ENCODE assay signal across 8 cellular contexts in the genomic region with DNA sequence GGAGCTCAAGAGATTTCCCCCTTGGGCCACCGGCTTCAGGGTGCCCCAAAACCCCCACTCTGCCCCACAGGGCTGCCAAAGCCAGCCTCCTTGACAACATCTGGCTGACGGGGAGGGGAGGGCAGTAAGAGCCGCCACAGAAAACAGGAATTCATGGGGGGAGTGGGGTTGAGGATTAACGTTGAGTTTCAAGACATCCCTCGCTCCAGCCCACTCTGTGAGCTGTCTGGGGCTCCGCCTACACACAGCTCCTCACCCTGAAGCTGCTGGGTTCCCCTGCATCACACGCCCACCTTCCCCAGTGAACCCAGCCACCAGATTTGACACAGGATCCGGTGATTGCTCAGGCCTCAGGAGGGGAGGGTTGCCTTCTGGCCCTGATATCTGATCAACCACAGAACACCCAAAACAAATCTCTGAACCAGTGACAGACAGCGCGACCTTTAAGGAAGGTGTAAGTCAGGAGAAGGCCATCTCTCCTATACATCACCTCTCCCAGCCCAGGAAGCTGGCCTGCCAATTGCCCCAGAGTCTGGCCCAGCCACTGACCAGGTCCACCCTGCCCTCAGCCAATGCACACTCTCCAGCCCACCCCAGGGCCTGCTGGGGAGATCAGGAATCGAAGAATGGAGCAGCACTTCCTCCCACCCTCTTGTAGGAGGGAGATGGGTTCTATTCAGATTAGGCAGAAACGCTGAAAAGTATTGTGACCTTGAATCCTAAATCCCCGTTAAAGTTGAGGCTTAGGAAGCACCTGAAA.
DNase-seq lines count a peak whose midpoint lies in the region; ATAC-seq and TF ChIP-seq lines count a peak whose summit lies in the region.

No MANE protein-coding gene starts in this region.

- H3K27ac ChIP-seq in DND-41 (ENCODE audit: low read length) (peak overlapping the region; percentile 72), KOPT-K1 (ENCODE audit: low read depth, low read length, poor library complexity, severe bottlenecking) (peak overlapping the region; percentile 68), thymus (ENCODE audit: low read depth) (peak overlapping the region; percentile 64), brain microvascular endothelial cell (no peak overlapping the region)

- H4K20me1 ChIP-seq in DND-41 (ENCODE audit: insufficient read depth, low read length), result no peaks in the 10 kb centered on the region

- no peaks in the 10 kb centered on the region; the same call in 1 of the 2 replicates for H3K79me2 ChIP-seq in DND-41 (ENCODE audit: insufficient read depth, low read length)

- no peaks in the 10 kb centered on the region for H3K27me3 ChIP-seq in DND-41 (ENCODE audit: insufficient read depth, low read length, poor library complexity)
- H3K27me3 ChIP-seq in thymus (ENCODE audit: control insufficient read depth, insufficient read depth), result no peaks in the 10 kb centered on the region
- no peaks in the 10 kb centered on the region for H3K27me3 ChIP-seq in brain microvascular endothelial cell (replicated peaks)

- WGBS in thymus, result 54% methylated on average over 13 of the region's 13 CpGs

- H3K4me1 ChIP-seq in DND-41 (ENCODE audit: insufficient read depth, low read length) (peaks cover 72% of the 10 kb centered on the region), thymus (ENCODE audit: control insufficient read depth, insufficient read depth, low read length) (peaks cover 43% of the 10 kb centered on the region)

- intact Hi-C loops in left cardiac atrium (cut with DNase I), result no loop called here

- H3K4me2 ChIP-seq in DND-41 (ENCODE audit: insufficient read depth, low read length), result no peak overlapping the region

- DNase-seq in DND-41 (peak; percentile 87), germinal center (ENCODE audit: low spot score) (peak; percentile 79), left cardiac atrium (no peak), brain microvascular endothelial cell (no peak), NCI-H2196 treated with DMSO at 0.1 percent for 48 hours (lab: John Stamatoyannopoulos, UW; ENCODE audit: unreplicated experiment) (no peak)

- H3K9ac ChIP-seq in DND-41 (ENCODE audit: low read depth, low read length), result peak overlapping the region; percentile 26

- no peak overlapping the region for H3K4me3 ChIP-seq in DND-41 (ENCODE audit: low read depth in 1 of 2, low read length in 2 of 2)
- no peak overlapping the region for H3K4me3 ChIP-seq in thymus (ENCODE audit: low read length)
- H3K4me3 ChIP-seq in brain microvascular endothelial cell (ENCODE audit: low read depth, low read length), result no peak overlapping the region

- H3K36me3 ChIP-seq in DND-41 (ENCODE audit: insufficient read depth, low read length) (peaks cover 24% of the 10 kb centered on the region), KOPT-K1 (ENCODE audit: insufficient read depth, low read length) (peaks cover 15% of the 10 kb centered on the region; the same call in 1 of the 2 replicates), thymus (ENCODE audit: control insufficient read depth, insufficient read depth) (peaks cover 15% of the 10 kb centered on the region), brain microvascular endothelial cell (replicated peaks) (no peaks in the 10 kb centered on the region)

- no peaks in the 10 kb centered on the region for H3K9me3 ChIP-seq in DND-41 (ENCODE audit: insufficient read depth, low read length, severe bottlenecking)
- no peaks in the 10 kb centered on the region for H3K9me3 ChIP-seq in KOPT-K1 (ENCODE audit: insufficient read depth, low read length, poor library complexity, severe bottlenecking)
- H3K9me3 ChIP-seq in thymus (ENCODE audit: control insufficient read depth), result no peaks in the 10 kb centered on the region

- no peak overlapping the region for H2AFZ ChIP-seq in DND-41 (ENCODE audit: low read depth, low read length)

- in situ Hi-C loops in brain microvascular endothelial cell (cut with HindIII; ENCODE audit: low pct_ligation_motif_present, low sequenced_read_pairs), result no loop called here

- TF ChIP-seq CTCF in DND-41 (IDR thresholded peaks at IDR 0.05; ENCODE audit: borderline replicate concordance, extremely low read depth, low read length, poor library complexity, severe bottlenecking), result no peak
- no peak for TF ChIP-seq CTCF in brain microvascular endothelial cell (IDR thresholded peaks at IDR 0.05; ENCODE audit: low read depth, low read length, missing control alignments)

- ATAC-seq in DND-41 (ENCODE audit: insufficient read depth, low read depth) (peak; percentile 85), GM21526 (IDR thresholded peaks at IDR 0.05; ENCODE audit: low FRiP score, unreplicated experiment) (peak; percentile 49), left cardiac atrium (no peak)

Comparison
In these comparisons a context has a peak if more than half of its experiments do, and no peak if none do; other contexts are left out.
1. ATAC-seq: peak in DND-41 (single experiment) and GM21526 (single experiment); none in left cardiac atrium (0 of 2).
2. DNase-seq: peak in DND-41 (single experiment) and germinal center (single experiment); none in left cardiac atrium (single experiment), brain microvascular endothelial cell (single experiment) and NCI-H2196 treated with DMSO at 0.1 percent for 48 hours (single experiment).